In genomic region chr2:68452168-68452890, GRCh38 we compare ENCODE assay signal across 1 cellular context.
TF ChIP-seq lines count a peak whose summit lies in the region.

No MANE protein-coding gene starts in this region.

TF ChIP-seq in endothelial cell of umbilical vein, 7 proteins besides CTCF, POLR2A, EP300 and RAD21:
- no peak for TF ChIP-seq JUN (IDR thresholded peaks at IDR 0.05; ENCODE audit: borderline replicate concordance, insufficient read depth, insufficient read length, low read depth)
- no peak for TF ChIP-seq FOS (IDR thresholded peaks at IDR 0.05; ENCODE audit: borderline replicate concordance, insufficient read depth, low read length)
- TF ChIP-seq MYC (IDR thresholded peaks at IDR 0.05; ENCODE audit: low read depth, low read length): no peak
- no peak for TF ChIP-seq GATA2 (IDR thresholded peaks at IDR 0.05; ENCODE audit: insufficient read depth, insufficient read length, low read depth, low read length)
- no peak for TF ChIP-seq MAX (IDR thresholded peaks at IDR 0.05; ENCODE audit: insufficient read depth, insufficient read length)
- TF ChIP-seq EZH2 (IDR thresholded peaks at IDR 0.05; ENCODE audit: borderline replicate concordance, low read depth, low read length, severe bottlenecking): no peak
- TF ChIP-seq POLR2AphosphoS5 (IDR thresholded peaks at IDR 0.05; ENCODE audit: insufficient read depth, low read depth, low read length): no peak
